In genomic region chr5:69369369-69370121, GRCh38 we compare ENCODE assay signal across 1 cellular context.
TF ChIP-seq lines count a peak whose summit lies in the region.

Gene AK6 (minus strand): TSS chr5:69369520. CDS start chr5:69369490, 30 bp downstream.
Gene RAD17 (plus strand): TSS chr5:69369818. CDS start chr5:69372209, 2,391 bp downstream.
Gene TAF9 (minus strand): TSS chr5:69369520. CDS start chr5:69365737, 3,783 bp downstream.

TF ChIP-seq in HepG2, 621 proteins besides CTCF, POLR2A, EP300 and RAD21 (continued from another document and continues in another):
- TF ChIP-seq REST (IDR thresholded peaks at IDR 0.05; ENCODE audit: borderline replicate concordance in 1 of 2, low read depth in 1 of 2, low read length in 2 of 2) (peak in 1 of 2 experiments; percentile 15; a peak in 1 of 4 replicates), DR1 (CRISPR knock-in tag; IDR thresholded peaks at IDR 0.05) (peak; percentile 78), ZBTB26 (CRISPR knock-in tag; IDR thresholded peaks at IDR 0.05; ENCODE audit: borderline replicate concordance) (no peak; the same call in 1 of the 2 replicates), ELF4 (CRISPR knock-in tag; IDR thresholded peaks at IDR 0.05; ENCODE audit: borderline replicate concordance) (no peak), STAT6 (CRISPR knock-in tag; IDR thresholded peaks at IDR 0.05; ENCODE audit: borderline replicate concordance) (peak; percentile 31; the same call in 1 of the 2 replicates), ELF1 (CRISPR knock-in tag; IDR thresholded peaks at IDR 0.05) (peak; percentile 74), XBP1 (CRISPR knock-in tag; IDR thresholded peaks at IDR 0.05) (no peak), DMTF1 (CRISPR knock-in tag; IDR thresholded peaks at IDR 0.05) (0 out of 2 replicates have a peak, but pooled peaks have one; percentile 78), ARHGAP35 (CRISPR knock-in tag; IDR thresholded peaks at IDR 0.05; ENCODE audit: borderline replicate concordance) (peak; percentile 81), HOMEZ (CRISPR knock-in tag; IDR thresholded peaks at IDR 0.05; ENCODE audit: low read depth) (peak; percentile 37; the same call in 1 of the 2 replicates), ZBTB7A (CRISPR knock-in tag; IDR thresholded peaks at IDR 0.05) (peak; percentile 75; the same call in 1 of the 2 replicates), ZNF513 (CRISPR knock-in tag; conservative IDR thresholded peaks at IDR 0.05) (no peak), PATZ1 (CRISPR knock-in tag; IDR thresholded peaks at IDR 0.05) (peak; percentile 66), HNRNPL (IDR thresholded peaks at IDR 0.05; ENCODE audit: low read depth, low read length) (peak; percentile 78; the same call in 1 of the 2 replicates), ARNTL (CRISPR knock-in tag; IDR thresholded peaks at IDR 0.05) (peak; percentile 91), PRDM15 (CRISPR knock-in tag; IDR thresholded peaks at IDR 0.05) (peak; percentile 63; the same call in 1 of the 2 replicates), RNF219 (CRISPR knock-in tag; IDR thresholded peaks at IDR 0.05) (no peak), RFXAP (CRISPR knock-in tag; IDR thresholded peaks at IDR 0.05; ENCODE audit: borderline replicate concordance) (peak; percentile 65; the same call in 1 of the 2 replicates), RAD51 (IDR thresholded peaks at IDR 0.05; ENCODE audit: borderline replicate concordance) (peak; percentile 6; the same call in 1 of the 2 replicates), ZNF101 (CRISPR knock-in tag; IDR thresholded peaks at IDR 0.05; ENCODE audit: borderline replicate concordance, low read depth) (0 out of 2 replicates have a peak, but pooled peaks have one; percentile 67), ERF (CRISPR knock-in tag; IDR thresholded peaks at IDR 0.05) (peak; percentile 72)
